29 cellular contexts compared by ENCODE assay signal in genomic region chr7:10824154-10824553, GRCh38.
"Had no signal": no experiment of that assay in that cellular context is flagged by ENCODE, and none has a peak within 500 bp of the region (broad histone marks: within the 10 kb centered on the region; RNA-seq: fewer than 3 reads in every experiment).

No MANE protein-coding gene starts in this region.

- H3K4me2 ChIP-seq: KMS-11 had no signal

- H3K27ac ChIP-seq: ascending aorta, body of pancreas, coronary artery, KMS-11, SJSA1 had no signal

- H3K36me3 ChIP-seq: ascending aorta, MG63, SJSA1 had no signal

- H3K27ac Mint-ChIP-seq: activated CD4-positive, alpha-beta T cell treated with anti-CD3 and anti-CD28 coated beads, Interleukin-2, amount 10 ng/mL, durations not matched to agents 24 days and 14 days; activated CD8-positive, alpha-beta memory T cell treated with anti-CD3 and anti-CD28 coated beads, Interleukin-2, amount 10 ng/mL, durations not matched to agents 7 days and 5 days; activated naive CD4-positive, alpha-beta T cell treated with anti-CD3 and anti-CD28 coated beads, Interleukin-2, amount 50 U/mL, for 24 hours; activated T-cell treated with anti-CD3 and anti-CD28 coated beads, Interleukin-2, amount 50 U/mL, for 24 hours; activated T-helper 1 cell treated with anti-CD3 and anti-CD28 coated beads, Interleukin-12 subunit alpha, Interleukin-12 subunit beta, Interleukin-2, Interleukin-4 antibody, amounts not matched to agents 30 ng/mL and 10 ng/mL and 1 ng/mL, durations not matched to agents 14 hours and 24 hours and 36 hours; T-helper 1 cell treated with Interleukin-12 subunit alpha and Interleukin-12 subunit beta and Interleukin-4 antibody, amounts not matched to agents 30 μg/mL and 1 μg/mL, for 36 hours; WTC11 had no signal

- H3K36me3 Mint-ChIP-seq: activated CD8-positive, alpha-beta memory T cell treated with anti-CD3 and anti-CD28 coated beads, Interleukin-2, amount 10 ng/mL, durations not matched to agents 7 days and 5 days; activated naive CD4-positive, alpha-beta T cell treated with anti-CD3 and anti-CD28 coated beads, Interleukin-2, amount 50 U/mL, for 24 hours; WTC11 had no signal

- ATAC-seq: activated CD8-positive, alpha-beta memory T cell treated with anti-CD3 and anti-CD28 coated beads, Interleukin-2, amount 10 ng/mL, durations not matched to agents 7 days and 5 days; body of pancreas; PC-3; SK-N-SH treated with all-trans-retinoic acid at 6 μM for 48 hours; WTC11 had no signal

- H3K27me3 Mint-ChIP-seq: activated CD4-positive, alpha-beta T cell treated with anti-CD3 and anti-CD28 coated beads, Interleukin-2, amount 10 ng/mL, durations not matched to agents 24 days and 14 days; activated CD8-positive, alpha-beta memory T cell treated with anti-CD3 and anti-CD28 coated beads, Interleukin-2, amount 10 ng/mL, durations not matched to agents 7 days and 5 days; activated naive CD4-positive, alpha-beta T cell treated with anti-CD3 and anti-CD28 coated beads, Interleukin-2, amount 50 U/mL, for 24 hours; activated T-cell treated with anti-CD3 and anti-CD28 coated beads, Interleukin-2, amount 50 U/mL, for 24 hours had no signal

- H3K27me3 ChIP-seq: ascending aorta, body of pancreas, MG63, SJSA1 had no signal

- DNase-seq: activated CD4-positive, alpha-beta T cell treated with anti-CD3 and anti-CD28 coated beads for 1 hour; activated CD4-positive, alpha-beta T cell treated with anti-CD3 and anti-CD28 coated beads, Interleukin-2, amount 10 ng/mL, durations not matched to agents 24 days and 14 days; activated CD4-positive, alpha-beta T cell treated with anti-CD3 and anti-CD28 coated beads, Interleukin-2, amount 50 U/mL, for 48 hours; activated CD8-positive, alpha-beta memory T cell treated with anti-CD3 and anti-CD28 coated beads, Interleukin-2, amount 10 ng/mL, durations not matched to agents 7 days and 5 days; activated effector memory CD4-positive, alpha-beta T cell treated with Interleukin-2 at 50 U/mL for 16 hours; activated naive CD4-positive, alpha-beta T cell; activated T-cell treated with anti-CD3 and anti-CD28 coated beads, Interleukin-2, amount 50 U/mL, for 24 hours; body of pancreas; central memory CD4-positive, alpha-beta T cell; MG63; NCI-H1092; NCI-H1417; NCI-H1694; NCI-H2029; NCI-H2107; NCI-H2171 treated with DMSO at 0.1 percent for 48 hours; NCI-H345; NCI-H748 treated with DMSO at 0.1 percent for 48 hours; PC-3; SHP77 had no signal

- H3K4me3 Mint-ChIP-seq: activated CD4-positive, alpha-beta T cell treated with anti-CD3 and anti-CD28 coated beads, Interleukin-2, amount 10 ng/mL, durations not matched to agents 24 days and 14 days; activated CD8-positive, alpha-beta memory T cell treated with anti-CD3 and anti-CD28 coated beads, Interleukin-2, amount 10 ng/mL, durations not matched to agents 7 days and 5 days; activated naive CD4-positive, alpha-beta T cell treated with anti-CD3 and anti-CD28 coated beads, Interleukin-2, amount 50 U/mL, for 24 hours; activated T-cell treated with anti-CD3 and anti-CD28 coated beads, Interleukin-2, amount 50 U/mL, for 24 hours; activated T-helper 1 cell treated with anti-CD3 and anti-CD28 coated beads, Interleukin-12 subunit alpha, Interleukin-12 subunit beta, Interleukin-2, Interleukin-4 antibody, amounts not matched to agents 30 ng/mL and 10 ng/mL and 1 ng/mL, durations not matched to agents 14 hours and 24 hours and 36 hours; T-helper 1 cell treated with Interleukin-12 subunit alpha and Interleukin-12 subunit beta and Interleukin-4 antibody, amounts not matched to agents 30 μg/mL and 1 μg/mL, for 36 hours; WTC11 had no signal

- H3K4me3 ChIP-seq: ascending aorta, body of pancreas, coronary artery, MG63, SJSA1 had no signal

- H3K9ac ChIP-seq: KMS-11 had no signal

- H3K9me3 Mint-ChIP-seq: activated CD4-positive, alpha-beta T cell treated with anti-CD3 and anti-CD28 coated beads, Interleukin-2, amount 10 ng/mL, durations not matched to agents 24 days and 14 days; activated naive CD4-positive, alpha-beta T cell treated with anti-CD3 and anti-CD28 coated beads, Interleukin-2, amount 50 U/mL, for 24 hours; activated T-cell treated with anti-CD3 and anti-CD28 coated beads, Interleukin-2, amount 50 U/mL, for 24 hours; activated T-helper 1 cell treated with anti-CD3 and anti-CD28 coated beads, Interleukin-12 subunit alpha, Interleukin-12 subunit beta, Interleukin-2, Interleukin-4 antibody, amounts not matched to agents 30 ng/mL and 10 ng/mL and 1 ng/mL, durations not matched to agents 14 hours and 24 hours and 36 hours; T-helper 1 cell treated with Interleukin-12 subunit alpha and Interleukin-12 subunit beta and Interleukin-4 antibody, amounts not matched to agents 30 μg/mL and 1 μg/mL, for 36 hours; WTC11 had no signal

- H3K9me3 ChIP-seq: ascending aorta, body of pancreas, MG63, SJSA1 had no signal

- H3K4me1 Mint-ChIP-seq: activated CD4-positive, alpha-beta T cell treated with anti-CD3 and anti-CD28 coated beads, Interleukin-2, amount 10 ng/mL, durations not matched to agents 24 days and 14 days; activated CD8-positive, alpha-beta memory T cell treated with anti-CD3 and anti-CD28 coated beads, Interleukin-2, amount 10 ng/mL, durations not matched to agents 7 days and 5 days; activated naive CD4-positive, alpha-beta T cell treated with anti-CD3 and anti-CD28 coated beads, Interleukin-2, amount 50 U/mL, for 24 hours; WTC11 had no signal

- H3K4me1 ChIP-seq: ascending aorta, body of pancreas, SJSA1 had no signal
